11 cellular contexts compared by ENCODE assay signal in genomic region chr20:47125553-47126373, GRCh38.
DNase-seq lines count a peak whose midpoint lies in the region; ATAC-seq, FAIRE-seq and TF ChIP-seq lines count a peak whose summit lies in the region.
"Had no signal": no experiment of that assay in that cellular context is flagged by ENCODE, and none has a peak within 500 bp of the region (broad histone marks: within the 10 kb centered on the region; RNA-seq: fewer than 3 reads in every experiment).

No MANE protein-coding gene starts in this region.

- H3K79me1 ChIP-seq in IMR-90 (ENCODE audit: low read depth in 1 of 2, low read length in 2 of 2): peaks cover 0 to 9% of the 10 kb centered on the region in 2 experiments; a peak in 2 of 4 replicates

- H3K14ac ChIP-seq in IMR-90 (replicated peaks; ENCODE audit: low read depth, low read length): peak overlapping the region; percentile 82

- TF ChIP-seq POLR2A in IMR-90 (IDR thresholded peaks at IDR 0.05; ENCODE audit: low read depth, low read length): no peak
- no peak for TF ChIP-seq POLR2A in thyroid gland (IDR thresholded peaks at IDR 0.05)

- ATAC-seq in IMR-90 (ENCODE audit: low read depth) (no peak), HG02571 (IDR thresholded peaks at IDR 0.05; ENCODE audit: unreplicated experiment) (no peak), HG03469 (IDR thresholded peaks at IDR 0.05; ENCODE audit: unreplicated experiment) (no peak), HG02970 (IDR thresholded peaks at IDR 0.05; ENCODE audit: low FRiP score, unreplicated experiment) (no peak)
- ATAC-seq in activated T-helper 17 cell treated with anti-CD3 and anti-CD28 coated beads, Interleukin-2, amount 50 U/mL, for 72 hours (replicated peaks): no peak

- H3K4me2 ChIP-seq in IMR-90 (ENCODE audit: low read depth, low read length) (peak overlapping the region; percentile 32), astrocyte (ENCODE audit: low read length) (peak overlapping the region; percentile 45)

- peak overlapping the region; percentile 96 for H2BK120ac ChIP-seq in IMR-90 (ENCODE audit: low read depth, low read length)

- dilution Hi-C loops in IMR-90 (cut with HindIII; ENCODE audit: low sequenced_read_pairs, unreplicated experiment): no loop called here

- H3K27me3 ChIP-seq in IMR-90 (ENCODE audit: control insufficient read depth, insufficient read depth, low read length) (no peaks in the 10 kb centered on the region), astrocyte (ENCODE audit: insufficient read depth, low read length) (no peaks in the 10 kb centered on the region), thyroid gland (no peaks in the 10 kb centered on the region)

- no peaks in the 10 kb centered on the region for H3K9me3 Mint-ChIP-seq in astrocyte (ENCODE audit: unreplicated experiment)
- no peaks in the 10 kb centered on the region for H3K9me3 Mint-ChIP-seq in activated T-helper 17 cell treated with anti-CD3 and anti-CD28 coated beads, Interleukin-2, amount 50 U/mL, for 72 hours
- H3K9me3 Mint-ChIP-seq: activated B cell treated with CpG ODN at 0.5 μM for 24 hours had no signal

- H3K9ac ChIP-seq in IMR-90 (ENCODE audit: low read depth, low read length) (peak overlapping the region; percentile 8; the same call in 1 of the 2 replicates), astrocyte (ENCODE audit: low read length) (peak overlapping the region; percentile 44)

- CTCF ChIA-PET in IMR-90 (lab: Yijun Ruan, JAX): no interaction called here

- peak overlapping the region; percentile 95 for H2AK5ac ChIP-seq in IMR-90 (ENCODE audit: low read depth, low read length)

- no peak overlapping the region for H3K4me3 Mint-ChIP-seq in astrocyte (ENCODE audit: unreplicated experiment)
- no peak overlapping the region for H3K4me3 Mint-ChIP-seq in activated T-helper 17 cell treated with anti-CD3 and anti-CD28 coated beads, Interleukin-2, amount 50 U/mL, for 72 hours
- H3K4me3 Mint-ChIP-seq: activated B cell treated with CpG ODN at 0.5 μM for 24 hours had no signal

- 0 out of 2 replicates have a peak overlapping the region, but pooled peaks have one; percentile 0 for H3K56ac ChIP-seq in IMR-90 (ENCODE audit: extremely low read depth, insufficient read depth, low read length)

- WGBS in IMR-90 (ENCODE audit: extremely low coverage in 2 of 2, insufficient read length in 1 of 2), 2 experiments: 39% methylated on average over 5 of the region's 15 CpGs; no CpG with 5 or more reads in 1 of the 2 experiments
- 74 to 81% methylated on average over 11 to 15 of the region's 15 CpGs for WGBS in thyroid gland, 2 donors

- TF ChIP-seq CTCF in IMR-90 (conservative IDR thresholded peaks at IDR 0.05; ENCODE audit: low read depth, low read length) (no peak), astrocyte (IDR thresholded peaks at IDR 0.05; ENCODE audit: insufficient read depth, low read depth, low read length) (no peak), thyroid gland (IDR thresholded peaks at IDR 0.05) (peak in 1 of 6 experiments; percentile 21)

- peak overlapping the region; percentile 92 for H2BK20ac ChIP-seq in IMR-90 (ENCODE audit: low read depth, low read length)

- H4K8ac ChIP-seq in IMR-90 (ENCODE audit: low read depth in 2 of 2, low read length in 2 of 2): peak overlapping the region; percentile 63 to 80; a peak in 3 of 4 replicates

- POLR2A ChIA-PET in IMR-90 (lab: Charles Lee; ENCODE audit: unreplicated experiment): interaction anchor here (0.6 kb wide), 1 partner anchor 431 kb away, joined by 6 read pairs; no protein-coding TSS in a partner anchor

- H3K4me3 ChIP-seq in IMR-90 (ENCODE audit: insufficient read depth, low read depth, low read length) (no peak overlapping the region), astrocyte (ENCODE audit: insufficient read depth, low read depth, low read length) (no peak overlapping the region), thyroid gland (replicated peaks in 1 of 3) (no peak overlapping the region)
- H3K4me3 ChIP-seq: HAP-1 had no signal

- peaks cover 17% of the 10 kb centered on the region for H3K9me1 ChIP-seq in IMR-90 (ENCODE audit: insufficient read depth, low read length)

- H3K79me2 ChIP-seq in astrocyte (ENCODE audit: insufficient read depth, low read length): no peaks in the 10 kb centered on the region

- H3K4me1 Mint-ChIP-seq in astrocyte (ENCODE audit: low read depth, unreplicated experiment): peaks cover 31% of the 10 kb centered on the region
- no peaks in the 10 kb centered on the region for H3K4me1 Mint-ChIP-seq in activated T-helper 17 cell treated with anti-CD3 and anti-CD28 coated beads, Interleukin-2, amount 50 U/mL, for 72 hours

- peak overlapping the region; percentile 78 for H2BK5ac ChIP-seq in IMR-90 (ENCODE audit: low read depth, low read length, poor library complexity, severe bottlenecking)

- H4K20me1 ChIP-seq in IMR-90 (ENCODE audit: insufficient read depth, low read length): no peaks in the 10 kb centered on the region
- no peaks in the 10 kb centered on the region for H4K20me1 ChIP-seq in astrocyte (ENCODE audit: insufficient read depth, low read length)

- H3K36me3 ChIP-seq in IMR-90 (ENCODE audit: control insufficient read depth, insufficient read depth, low read length) (no peaks in the 10 kb centered on the region), astrocyte (ENCODE audit: insufficient read depth, low read length) (no peaks in the 10 kb centered on the region), thyroid gland (no peaks in the 10 kb centered on the region)
- H3K36me3 ChIP-seq: HAP-1 had no signal

- intact Hi-C loops in IMR-90 (cut with micrococcal nuclease) (loop anchor here (10.0 kb wide), 1 partner anchor 171 kb away; no protein-coding TSS in a partner anchor), thyroid gland (cut with DNase I) (no loop called here)

- peak overlapping the region; percentile 96 for H3K4ac ChIP-seq in IMR-90 (ENCODE audit: low read depth, low read length)

- no TSS peak for BruUV-seq in IMR-90 (replicated peaks; lab: Mats Ljungman, UMichigan)

- no peaks in the 10 kb centered on the region for H3K27me3 Mint-ChIP-seq in astrocyte (ENCODE audit: low read depth, unreplicated experiment)
- peaks cover 28% of the 10 kb centered on the region for H3K27me3 Mint-ChIP-seq in activated T-helper 17 cell treated with anti-CD3 and anti-CD28 coated beads, Interleukin-2, amount 50 U/mL, for 72 hours

- H3K27ac ChIP-seq in IMR-90 (ENCODE audit: insufficient read depth, low read length): peak overlapping the region; percentile 32
- peak overlapping the region; percentile 69 for H3K27ac ChIP-seq in astrocyte (ENCODE audit: low read depth, low read length)
- H3K27ac ChIP-seq in thyroid gland: peak overlapping the region in 2 of 3 donors; percentile 43 to 47

- peak overlapping the region; percentile 50 for H3K27ac Mint-ChIP-seq in astrocyte (ENCODE audit: unreplicated experiment)
- no peak overlapping the region for H3K27ac Mint-ChIP-seq in activated T-helper 17 cell treated with anti-CD3 and anti-CD28 coated beads, Interleukin-2, amount 50 U/mL, for 72 hours
- H3K27ac Mint-ChIP-seq: activated B cell treated with CpG ODN at 0.5 μM for 24 hours had no signal

- H3K36me3 Mint-ChIP-seq in astrocyte (ENCODE audit: low read depth, unreplicated experiment): no peaks in the 10 kb centered on the region
- no peaks in the 10 kb centered on the region for H3K36me3 Mint-ChIP-seq in activated T-helper 17 cell treated with anti-CD3 and anti-CD28 coated beads, Interleukin-2, amount 50 U/mL, for 72 hours (ENCODE audit: low read depth)

- H4K91ac ChIP-seq in IMR-90 (ENCODE audit: insufficient read depth, low read depth, low read length): peak overlapping the region; percentile 93

- no peak for TF ChIP-seq RAD21 in IMR-90 (IDR thresholded peaks at IDR 0.05; ENCODE audit: low read length)

- peak overlapping the region; percentile 10 for H4K5ac ChIP-seq in IMR-90 (ENCODE audit: low read depth, low read length)

- DNase-seq in IMR-90 (no peak), astrocyte (ENCODE audit: low read depth) (peak; percentile 43), islet precursor cell (peak; percentile 76), thyroid gland (peak in 1 of 2 donors; percentile 18)
- DNase-seq: activated B cell treated with CpG ODN at 0.5 μM for 24 hours, anterior cingulate cortex had no signal

- H3K4me1 ChIP-seq in IMR-90 (ENCODE audit: control insufficient read depth, insufficient read depth, low read length) (peaks cover 19% of the 10 kb centered on the region), astrocyte (ENCODE audit: insufficient read depth, low read length) (peaks cover 33% of the 10 kb centered on the region), thyroid gland (peaks cover 4 to 23% of the 10 kb centered on the region in 2 donors)

- no peak for FAIRE-seq in astrocyte (lab: Jason Lieb, UNC)

- H2AFZ ChIP-seq in IMR-90 (replicated peaks; ENCODE audit: low read length, poor library complexity) (peak overlapping the region; percentile 25), astrocyte (ENCODE audit: low read depth, low read length) (no peak overlapping the region)

- peak overlapping the region; percentile 32 for H3K23ac ChIP-seq in IMR-90 (ENCODE audit: low read depth, low read length)

- H3K9me3 ChIP-seq in IMR-90 (ENCODE audit: control insufficient read depth, insufficient read depth, low read length) (no peaks in the 10 kb centered on the region), astrocyte (ENCODE audit: insufficient read depth, low read depth, low read length) (no peaks in the 10 kb centered on the region), thyroid gland (no peaks in the 10 kb centered on the region)
- H3K9me3 ChIP-seq: HAP-1 had no signal

- peak overlapping the region; percentile 79 for H2AK9ac ChIP-seq in IMR-90 (replicated peaks; ENCODE audit: low read depth, low read length, poor library complexity)

- H3K18ac ChIP-seq in IMR-90 (ENCODE audit: low read depth, low read length): peak overlapping the region; percentile 94

- in situ Hi-C loops in IMR-90 (cut with MboI; ENCODE audit: low sequenced_read_pairs): no loop called here

- peak overlapping the region; percentile 81; the same call in 2 of the 3 replicates for H2BK15ac ChIP-seq in IMR-90 (ENCODE audit: low read depth, low read length)

TF ChIP-seq in IMR-90, 13 proteins besides CTCF, POLR2A, EP300 and RAD21 (continues in another document):
- no peak for TF ChIP-seq MXI1 (IDR thresholded peaks at IDR 0.05; ENCODE audit: borderline replicate concordance, low read depth, low read length)
- no peak for TF ChIP-seq NFE2L2 (IDR thresholded peaks at IDR 0.05; ENCODE audit: low read depth, low read length)
- TF ChIP-seq CHD1 (IDR thresholded peaks at IDR 0.05; ENCODE audit: low read depth, low read length): no peak
- no peak for TF ChIP-seq MAFK (IDR thresholded peaks at IDR 0.05; ENCODE audit: low read depth, low read length)
- no peak for TF ChIP-seq ELK1 (IDR thresholded peaks at IDR 0.05; ENCODE audit: borderline replicate concordance, low read depth, low read length)
- TF ChIP-seq CEBPB (IDR thresholded peaks at IDR 0.05; ENCODE audit: low read depth, low read length): no peak
